ENCODE assay signal across 14 cellular contexts in the genomic region with DNA sequence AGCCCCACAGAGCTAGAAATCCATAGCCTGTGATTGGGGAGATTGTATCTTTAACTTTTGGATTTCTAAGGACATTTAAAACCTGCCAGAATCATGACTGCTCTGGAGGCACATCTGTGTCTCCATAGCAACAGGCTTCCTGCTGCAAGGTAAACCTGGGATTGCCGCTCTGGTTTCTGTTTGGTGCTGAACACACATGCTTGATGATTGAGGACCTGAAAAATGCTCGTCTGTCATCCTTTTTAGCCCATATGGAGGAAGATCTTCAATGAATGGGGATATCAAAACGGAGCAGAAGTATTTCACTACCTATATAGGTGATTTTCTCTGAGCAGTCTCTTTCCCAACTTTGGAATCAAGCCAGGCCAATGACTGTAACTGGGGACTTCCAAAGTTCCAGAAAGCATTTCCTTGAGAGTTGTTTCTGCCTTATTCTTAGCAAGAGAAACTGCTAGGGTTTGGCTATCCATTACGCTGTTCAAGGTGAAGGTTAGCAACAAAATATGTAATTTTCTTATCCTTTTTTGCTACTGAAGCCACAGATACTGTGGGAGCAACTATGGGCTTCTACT.
DNase-seq lines count a peak whose midpoint lies in the region; ATAC-seq and TF ChIP-seq lines count a peak whose summit lies in the region.
"Had no signal": no experiment of that assay in that cellular context is flagged by ENCODE, and none has a peak within 500 bp of the region (broad histone marks: within the 10 kb centered on the region; RNA-seq: fewer than 3 reads in every experiment).

No MANE protein-coding gene starts in this region.

- H3K36me3 ChIP-seq in heart left ventricle: no peaks in the 10 kb centered on the region
- H3K36me3 ChIP-seq in endocrine pancreas (ENCODE audit: control insufficient read depth, insufficient read depth, low read length): no peaks in the 10 kb centered on the region
- H3K36me3 ChIP-seq in mesenchymal stem cell (ENCODE audit: control insufficient read depth in 1 of 2, insufficient read depth in 2 of 2, low read depth in 1 of 2, low read length in 2 of 2): no peaks in the 10 kb centered on the region
- no peaks in the 10 kb centered on the region for H3K36me3 ChIP-seq in colonic mucosa
- H3K36me3 ChIP-seq: cardiac muscle cell, SJCRH30, spleen had no signal

- H3K4me1 ChIP-seq in heart left ventricle (peaks cover 0 to 19% (median 0%) of the 10 kb centered on the region in 12 donors), endocrine pancreas (ENCODE audit: control insufficient read depth, insufficient read depth, low read length) (no peaks in the 10 kb centered on the region), mesenchymal stem cell (ENCODE audit: control insufficient read depth, insufficient read depth, low read depth, low read length) (peaks cover 1% of the 10 kb centered on the region), colonic mucosa (no peaks in the 10 kb centered on the region)

- DNase-seq in Right ventricle myocardium superior (no peak), heart left ventricle (no peak), NCI-H524 treated with DMSO at 0.1 percent for 48 hours (lab: John Stamatoyannopoulos, UW) (peak; percentile 51), mesenchymal stem cell (no peak), activated gamma-delta T cell (lab: John Stamatoyannopoulos, UW) (no peak), colonic mucosa (no peak)
- DNase-seq: activated T-cell treated with anti-CD3 and anti-CD28 coated beads, Interleukin-2, amount 50 U/mL, for 24 hours; naive thymus-derived CD8-positive, alpha-beta T cell; SJCRH30; spleen had no signal

- H2BK12ac ChIP-seq in mesenchymal stem cell (ENCODE audit: low read length in 2 of 2): no peak overlapping the region

- ATAC-seq in Right ventricle myocardium superior (ENCODE audit: poor library complexity): peak; percentile 19
- no peak for ATAC-seq in heart left ventricle
- no peak for ATAC-seq in GM18519 (IDR thresholded peaks at IDR 0.05; ENCODE audit: low FRiP score, unreplicated experiment)
- ATAC-seq: esophagus mucosa; naive thymus-derived CD8-positive, alpha-beta T cell had no signal

- H4K8ac ChIP-seq in mesenchymal stem cell (ENCODE audit: low read length): no peak overlapping the region

- no peak overlapping the region for H3K4me3 ChIP-seq in heart left ventricle
- peak overlapping the region; percentile 70 for H3K4me3 ChIP-seq in endocrine pancreas (ENCODE audit: control insufficient read depth, insufficient read depth, low read length)
- H3K4me3 ChIP-seq in mesenchymal stem cell (ENCODE audit: insufficient read depth in 1 of 2, low read depth in 1 of 2, low read length in 2 of 2): no peak overlapping the region
- H3K4me3 ChIP-seq in colonic mucosa: no peak overlapping the region
- H3K4me3 ChIP-seq: cardiac muscle cell, SJCRH30, spleen had no signal

- H3K9me3 ChIP-seq in heart left ventricle (no peaks in the 10 kb centered on the region), endocrine pancreas (ENCODE audit: control insufficient read depth, low read length) (no peaks in the 10 kb centered on the region), mesenchymal stem cell (ENCODE audit: control insufficient read depth, low read length) (peaks cover 2% of the 10 kb centered on the region), colonic mucosa (no peaks in the 10 kb centered on the region)
- H3K9me3 ChIP-seq: SJCRH30, spleen had no signal

- H3K14ac ChIP-seq in mesenchymal stem cell (ENCODE audit: low read length in 2 of 2): no peak overlapping the region

- H3K23ac ChIP-seq in mesenchymal stem cell (ENCODE audit: low read length in 2 of 2): no peak overlapping the region

- intact Hi-C loops in Right ventricle myocardium superior (cut with DNase I) (loop anchor here (10.0 kb wide), 1 partner anchor 92 kb away; a partner anchor contains a TSS), heart left ventricle (cut with DNase I) (loop anchor here in 5 of 10 donors (5.0 to 10.0 kb wide), 4 partner anchors 92 to 392 kb away; a partner anchor contains a TSS), colonic mucosa (cut with DNase I) (no loop called here)

- H3K27me3 ChIP-seq in heart left ventricle (no peaks in the 10 kb centered on the region), endocrine pancreas (ENCODE audit: control insufficient read depth, insufficient read depth, low read length) (no peaks in the 10 kb centered on the region), mesenchymal stem cell (ENCODE audit: control insufficient read depth in 1 of 2, insufficient read depth in 1 of 2, low read length in 2 of 2) (no peaks in the 10 kb centered on the region), colonic mucosa (no peaks in the 10 kb centered on the region)
- H3K27me3 ChIP-seq: cardiac muscle cell, SJCRH30, spleen had no signal

- H3K79me1 ChIP-seq in mesenchymal stem cell (replicated peaks; ENCODE audit: low read length, poor library complexity, severe bottlenecking): no peaks in the 10 kb centered on the region

- no peak overlapping the region for H2BK5ac ChIP-seq in mesenchymal stem cell (ENCODE audit: low read depth, low read length, poor library complexity, severe bottlenecking)

- peak overlapping the region; percentile 16 for H3K9ac ChIP-seq in endocrine pancreas (ENCODE audit: control insufficient read depth, insufficient read depth, low read length)
- H3K9ac ChIP-seq in mesenchymal stem cell (ENCODE audit: low read length): no peak overlapping the region
- H3K9ac ChIP-seq in colonic mucosa (ENCODE audit: low read depth in 2 of 2, low read length in 2 of 2): no peak overlapping the region

- no peak overlapping the region for H2BK15ac ChIP-seq in mesenchymal stem cell (ENCODE audit: low read depth, poor library complexity, severe bottlenecking)

- no peak overlapping the region for H3K4me2 ChIP-seq in mesenchymal stem cell (ENCODE audit: low read length, poor library complexity, severe bottlenecking)

- no peak overlapping the region for H2AFZ ChIP-seq in mesenchymal stem cell (ENCODE audit: low read depth, low read length)

- H3K4ac ChIP-seq in mesenchymal stem cell (ENCODE audit: low read depth in 1 of 2, low read length in 2 of 2): no peak overlapping the region

- H3K18ac ChIP-seq in mesenchymal stem cell (ENCODE audit: low read depth in 1 of 2, low read length in 2 of 2): no peak overlapping the region

- no peak overlapping the region for H4K91ac ChIP-seq in mesenchymal stem cell (ENCODE audit: low read length)

- no peak for TF ChIP-seq POLR2A in heart left ventricle (IDR thresholded peaks at IDR 0.05)

- TF ChIP-seq CTCF in heart left ventricle (IDR thresholded peaks at IDR 0.05) (no peak), colonic mucosa (IDR thresholded peaks at IDR 0.05) (no peak)

- no peak overlapping the region for H2BK120ac ChIP-seq in mesenchymal stem cell (ENCODE audit: low read depth, low read length)

- 54 to 81% (median 61%) methylated on average over 4 of the region's 4 CpGs for WGBS in heart left ventricle, 4 donors
- 80% methylated on average over 4 of the region's 4 CpGs for WGBS in mesenchymal stem cell

- H2AK5ac ChIP-seq in mesenchymal stem cell (ENCODE audit: low read length, severe bottlenecking): no peak overlapping the region

- H3K27ac ChIP-seq in heart left ventricle (peak overlapping the region in 1 of 12 donors; percentile 31), mesenchymal stem cell (ENCODE audit: low read length, poor library complexity, severe bottlenecking) (no peak overlapping the region), colonic mucosa (no peak overlapping the region)
- H3K27ac ChIP-seq: cardiac muscle cell, SJCRH30, spleen had no signal
